1 cellular context compared by ENCODE assay signal in genomic region chr6:5511924-5512323, GRCh38.
TF ChIP-seq lines count a peak whose summit lies in the region.

No MANE protein-coding gene starts in this region.

TF ChIP-seq in IMR-90, 13 proteins besides CTCF, POLR2A, EP300 and RAD21 (continued from another document):
- TF ChIP-seq RFX5 (IDR thresholded peaks at IDR 0.05; ENCODE audit: low read depth, low read length) = no peak
- peak; percentile 67 for TF ChIP-seq MAFK (IDR thresholded peaks at IDR 0.05; ENCODE audit: low read depth, low read length)
TF ChIP-seq in IMR-90: peak in this region for 2.
